Comparison of ENCODE assay signal across 8 cellular contexts in genomic region chr19:10516671-10517286, GRCh38. TPM values are rescaled to one million over a fixed set of nuclear protein-coding genes. Genes with fewer than 3 reads are reported as not detected.
DNase-seq lines count a peak whose midpoint lies in the region; ATAC-seq and TF ChIP-seq lines count a peak whose summit lies in the region.

No MANE protein-coding gene starts in this region.

- peaks cover 46% of the 10 kb centered on the region for H3K27me3 Mint-ChIP-seq in activated T-helper 17 cell treated with anti-CD3 and anti-CD28 coated beads, Interleukin-2, amount 50 U/mL, for 72 hours
- peaks cover 39 to 75% (median 70%) of the 10 kb centered on the region in 3 donors for H3K27me3 Mint-ChIP-seq in immature natural killer cell (ENCODE audit: low read depth in 3 of 3)

- H3K36me3 ChIP-seq in cardiac muscle cell = no peaks in the 10 kb centered on the region
- H3K36me3 ChIP-seq in urinary bladder (ENCODE audit: insufficient read depth) = no peaks in the 10 kb centered on the region

- H3K27ac ChIP-seq in cardiac muscle cell (no peak overlapping the region), urinary bladder (ENCODE audit: low read depth) (peak overlapping the region; percentile 6)

- H3K27ac Mint-ChIP-seq in activated T-helper 17 cell treated with anti-CD3 and anti-CD28 coated beads, Interleukin-2, amount 50 U/mL, for 72 hours = no peak overlapping the region
- peak overlapping the region; percentile 96 to 99 (median 98) for H3K27ac Mint-ChIP-seq in immature natural killer cell

- no peaks in the 10 kb centered on the region for H3K9me3 ChIP-seq in cardiac muscle cell (ENCODE audit: low read depth)

- H3K4me1 ChIP-seq in cardiac muscle cell (ENCODE audit: low read depth) (no peaks in the 10 kb centered on the region), urinary bladder (ENCODE audit: insufficient read depth) (peaks cover 2% of the 10 kb centered on the region)

- DNase-seq in cardiac muscle cell (ENCODE audit: low read depth in 1 of 2, low spot score in 1 of 2) (no peak), Right ventricle myocardium inferior (ENCODE audit: missing footprints) (no peak), immature natural killer cell (peak; percentile 57 to 60 (median 59)), NCI-H1048 (lab: John Stamatoyannopoulos, UW) (no peak), SHP77 (lab: John Stamatoyannopoulos, UW) (no peak)

- intact Hi-C loops in Right ventricle myocardium inferior (cut with DNase I) = no loop called here

- H3K4me3 ChIP-seq in cardiac muscle cell (peak overlapping the region; percentile 25), urinary bladder (ENCODE audit: low read depth, low read length) (peak overlapping the region; percentile 38)

- peaks cover 11% of the 10 kb centered on the region for H3K4me1 Mint-ChIP-seq in activated T-helper 17 cell treated with anti-CD3 and anti-CD28 coated beads, Interleukin-2, amount 50 U/mL, for 72 hours
- peaks cover 58 to 65% of the 10 kb centered on the region in 2 donors for H3K4me1 Mint-ChIP-seq in immature natural killer cell

- H3K27me3 ChIP-seq in cardiac muscle cell = peaks cover 71% of the 10 kb centered on the region

- TF ChIP-seq CTCF in cardiac muscle cell (IDR thresholded peaks at IDR 0.05; ENCODE audit: low read depth, low read length) = no peak

- no peaks in the 10 kb centered on the region for H3K9me3 Mint-ChIP-seq in activated T-helper 17 cell treated with anti-CD3 and anti-CD28 coated beads, Interleukin-2, amount 50 U/mL, for 72 hours
- no peaks in the 10 kb centered on the region for H3K9me3 Mint-ChIP-seq in immature natural killer cell

- H3K4me3 Mint-ChIP-seq in activated T-helper 17 cell treated with anti-CD3 and anti-CD28 coated beads, Interleukin-2, amount 50 U/mL, for 72 hours = peak overlapping the region; percentile 58
- peak overlapping the region; percentile 90 to 94 (median 93) for H3K4me3 Mint-ChIP-seq in immature natural killer cell

- ATAC-seq in Right ventricle myocardium inferior (no peak), GM21737 (IDR thresholded peaks at IDR 0.05; ENCODE audit: unreplicated experiment) (no peak)
- ATAC-seq in activated T-helper 17 cell treated with anti-CD3 and anti-CD28 coated beads, Interleukin-2, amount 50 U/mL, for 72 hours (replicated peaks) = no peak

- WGBS in urinary bladder = 38% methylated on average over 10 of the region's 10 CpGs

- no peaks in the 10 kb centered on the region for H3K36me3 Mint-ChIP-seq in activated T-helper 17 cell treated with anti-CD3 and anti-CD28 coated beads, Interleukin-2, amount 50 U/mL, for 72 hours (ENCODE audit: low read depth)
- peaks cover 26 to 34% (median 30%) of the 10 kb centered on the region in 3 donors for H3K36me3 Mint-ChIP-seq in immature natural killer cell

RNA-seq across cellular contexts. Expression of gene S1PR5, which starts 0.5 kb away (rescaled TPM):
- 0.60 and 0.63 TPM in 2 replicates for total RNA-seq in cardiac muscle cell
- polyA plus RNA-seq in cardiac muscle cell = 0.75 TPM in 1 of 2 replicates, not detected in the other
- total RNA-seq in Right ventricle myocardium inferior = 0.27 TPM
- under 1 TPM in 1 of 2 donors, not detected in 1; 0.11 TPM for total RNA-seq in activated T-helper 17 cell treated with anti-CD3 and anti-CD28 coated beads, Interleukin-2, amount 50 U/mL, for 72 hours
- polyA plus RNA-seq in immature natural killer cell = 100 to 1,000 TPM; 383 to 659 (median 399) TPM
- 3.2 TPM for total RNA-seq in urinary bladder
- 1.8 TPM for polyA plus RNA-seq in urinary bladder

RNA-seq across cellular contexts. Expression of gene KEAP1, which starts 13.6 kb away (rescaled TPM):
- total RNA-seq in cardiac muscle cell = 70.5 and 73.6 TPM in 2 replicates
- 85.5 and 92.5 TPM in 2 replicates for polyA plus RNA-seq in cardiac muscle cell
- total RNA-seq in Right ventricle myocardium inferior = 82.8 TPM
- 10 to 100 TPM; 71.5 to 99.6 TPM for total RNA-seq in activated T-helper 17 cell treated with anti-CD3 and anti-CD28 coated beads, Interleukin-2, amount 50 U/mL, for 72 hours
- 10 to 100 TPM; 49.2 to 86.9 (median 71.6) TPM for polyA plus RNA-seq in immature natural killer cell
- total RNA-seq in urinary bladder = 30.4 TPM
- polyA plus RNA-seq in urinary bladder = 80.1 TPM

RNA-seq across cellular contexts. Expression of gene ATG4D, which starts 26.9 kb away (rescaled TPM):
- total RNA-seq in cardiac muscle cell (67.0 and 67.3 TPM in 2 replicates), Right ventricle myocardium inferior (47.6 TPM), urinary bladder (6.0 TPM)
- polyA plus RNA-seq in cardiac muscle cell (69.0 and 74.0 TPM in 2 replicates), immature natural killer cell (10 to 100 TPM; 13.9 to 42.1 (median 16.1) TPM), urinary bladder (25.9 TPM)
- total RNA-seq in activated T-helper 17 cell treated with anti-CD3 and anti-CD28 coated beads, Interleukin-2, amount 50 U/mL, for 72 hours = 10 to 100 TPM; 27.4 to 37.8 TPM

RNA-seq across cellular contexts. Expression of gene KRI1, which starts 49.0 kb away (rescaled TPM):
- total RNA-seq in cardiac muscle cell (15.3 and 28.3 TPM in 2 replicates), Right ventricle myocardium inferior (10.8 TPM), urinary bladder (7.7 TPM)
- polyA plus RNA-seq in cardiac muscle cell (26.1 and 34.9 TPM in 2 replicates), immature natural killer cell (10 to 100 TPM in 2 of 3 donors, 1 to 10 TPM in 1; 5.7 to 44.4 (median 10.1) TPM), urinary bladder (29.9 TPM)
- 10 to 100 TPM; 43.3 to 52.5 TPM for total RNA-seq in activated T-helper 17 cell treated with anti-CD3 and anti-CD28 coated beads, Interleukin-2, amount 50 U/mL, for 72 hours

RNA-seq across cellular contexts. Expression of gene CDKN2D, which starts 52.0 kb away (rescaled TPM):
- 11.1 and 15.3 TPM in 2 replicates for total RNA-seq in cardiac muscle cell
- 17.6 and 33.4 TPM in 2 replicates for polyA plus RNA-seq in cardiac muscle cell
- total RNA-seq in Right ventricle myocardium inferior = 9.9 TPM
- 10 to 100 TPM; 21.2 to 46.6 TPM for total RNA-seq in activated T-helper 17 cell treated with anti-CD3 and anti-CD28 coated beads, Interleukin-2, amount 50 U/mL, for 72 hours
- polyA plus RNA-seq in immature natural killer cell = 100 to 1,000 TPM; 253 to 474 (median 308) TPM
- 6.2 TPM for total RNA-seq in urinary bladder
- 24.7 TPM for polyA plus RNA-seq in urinary bladder

Comparison
In these comparisons a context has a peak if more than half of its experiments do, and no peak if none do; other contexts are left out.
1. DNase-seq: peak in immature natural killer cell (3 of 3); none in cardiac muscle cell (0 of 2), Right ventricle myocardium inferior (single experiment), NCI-H1048 (single experiment) and SHP77 (0 of 2).